20 cellular contexts compared by ENCODE assay signal in genomic region chr1:66176012-66176715, GRCh38.
DNase-seq lines count a peak whose midpoint lies in the region; ATAC-seq, FAIRE-seq and TF ChIP-seq lines count a peak whose summit lies in the region.
"Had no signal": no experiment of that assay in that cellular context is flagged by ENCODE, and none has a peak within 500 bp of the region (broad histone marks: within the 10 kb centered on the region; RNA-seq: fewer than 3 reads in every experiment).

No MANE protein-coding gene starts in this region.

- H3K9ac ChIP-seq in fibroblast of lung (ENCODE audit: insufficient read depth, low read length) = no peak overlapping the region

- intact Hi-C loops in head of caudate nucleus (cut with DNase I) = no loop called here

- no peaks in the 10 kb centered on the region for H3K4me1 ChIP-seq in fibroblast of lung (ENCODE audit: control insufficient read depth, extremely low read depth, insufficient read depth, low read length)

- no peaks in the 10 kb centered on the region for H3K9me3 ChIP-seq in fibroblast of lung (ENCODE audit: control insufficient read depth, insufficient read depth, low read depth, low read length)

- H3K27ac Mint-ChIP-seq in naive thymus-derived CD8-positive, alpha-beta T cell = no peak overlapping the region

- H3K79me2 ChIP-seq in fibroblast of lung (ENCODE audit: control insufficient read depth, insufficient read depth, low read length) = no peaks in the 10 kb centered on the region

- H4K20me1 ChIP-seq in fibroblast of lung (ENCODE audit: control insufficient read depth, extremely low read depth, insufficient read depth, low read length) = no peaks in the 10 kb centered on the region

- peak; percentile 34 for FAIRE-seq in TTC549 (lab: Jason Lieb, UNC)

- no peak overlapping the region for H3K4me3 Mint-ChIP-seq in naive thymus-derived CD8-positive, alpha-beta T cell

- DNase-seq in HCEC 1CT (peak; percentile 24), fibroblast of lung (ENCODE audit: low read depth in 2 of 2) (peak; percentile 3 to 48), non-pigmented ciliary epithelial cell (ENCODE audit: low read depth) (peak; percentile 1), head of caudate nucleus (no peak)
- no peak for DNase-seq in naive thymus-derived CD8-positive, alpha-beta T cell
- DNase-seq in activated CD4-positive, alpha-beta T cell treated with anti-CD3 and anti-CD28 coated beads, Interleukin-2, amount 50 U/mL, for 4 hours = no peak
- DNase-seq: amygdala, DMS153, hypothalamus, KBM-7, left colon, NCI-H1092, NCI-H2107, NCI-H82, RPMI8226, trophoblast cell had no signal

- no peaks in the 10 kb centered on the region for H3K36me3 Mint-ChIP-seq in naive thymus-derived CD8-positive, alpha-beta T cell

- H3K4me3 ChIP-seq in fibroblast of lung (replicated peaks in 1 of 4; ENCODE audit: control extremely low read depth in 1 of 4, insufficient read depth in 1 of 4, low read depth in 3 of 4, low read length in 4 of 4) = no peak overlapping the region
- H3K4me3 ChIP-seq: smooth muscle cell had no signal

- no peak overlapping the region for H2AFZ ChIP-seq in fibroblast of lung (ENCODE audit: low read length)

- no peak for ATAC-seq in naive thymus-derived CD8-positive, alpha-beta T cell
- ATAC-seq in HG03196 (IDR thresholded peaks at IDR 0.05; ENCODE audit: unreplicated experiment) = no peak
- ATAC-seq: left colon had no signal

- TF ChIP-seq CTCF in fibroblast of lung (conservative IDR thresholded peaks at IDR 0.05 in 1 of 2, IDR thresholded peaks at IDR 0.05 in 1 of 2; ENCODE audit: low read depth in 1 of 2, low read length in 2 of 2) = no peak

- POLR2A ChIA-PET in naive thymus-derived CD8-positive, alpha-beta T cell (lab: Charles Lee) = no interaction called here

- H3K9me3 Mint-ChIP-seq in naive thymus-derived CD8-positive, alpha-beta T cell = no peaks in the 10 kb centered on the region

- H3K27ac ChIP-seq in fibroblast of lung (ENCODE audit: insufficient read depth, low read length) = no peak overlapping the region
- H3K27ac ChIP-seq: C4-2B had no signal

- no peaks in the 10 kb centered on the region for H3K36me3 ChIP-seq in fibroblast of lung (ENCODE audit: control insufficient read depth, insufficient read depth, low read length)

- H3K27me3 ChIP-seq in fibroblast of lung (ENCODE audit: control insufficient read depth, insufficient read depth, low read length) = no peaks in the 10 kb centered on the region

- no peaks in the 10 kb centered on the region for H3K4me1 Mint-ChIP-seq in naive thymus-derived CD8-positive, alpha-beta T cell

- no peak overlapping the region for H3K4me2 ChIP-seq in fibroblast of lung (ENCODE audit: extremely low read depth, insufficient read depth, low read length)
- H3K4me2 ChIP-seq: smooth muscle cell had no signal

- H3K27me3 Mint-ChIP-seq in naive thymus-derived CD8-positive, alpha-beta T cell = peaks cover 0 to 4% (median 0%) of the 10 kb centered on the region in 5 donors

Comparison
In these comparisons a context has a peak if more than half of its experiments do, and no peak if none do; other contexts are left out.
1. DNase-seq: peak in HCEC 1CT (single experiment), fibroblast of lung (2 of 2) and non-pigmented ciliary epithelial cell (single experiment); none in naive thymus-derived CD8-positive, alpha-beta T cell (0 of 10), activated CD4-positive, alpha-beta T cell treated with anti-CD3 and anti-CD28 coated beads, Interleukin-2, amount 50 U/mL, for 4 hours (0 of 2) and head of caudate nucleus (0 of 42).